Comparison of ENCODE assay signal across 8 cellular contexts in the genomic region with DNA sequence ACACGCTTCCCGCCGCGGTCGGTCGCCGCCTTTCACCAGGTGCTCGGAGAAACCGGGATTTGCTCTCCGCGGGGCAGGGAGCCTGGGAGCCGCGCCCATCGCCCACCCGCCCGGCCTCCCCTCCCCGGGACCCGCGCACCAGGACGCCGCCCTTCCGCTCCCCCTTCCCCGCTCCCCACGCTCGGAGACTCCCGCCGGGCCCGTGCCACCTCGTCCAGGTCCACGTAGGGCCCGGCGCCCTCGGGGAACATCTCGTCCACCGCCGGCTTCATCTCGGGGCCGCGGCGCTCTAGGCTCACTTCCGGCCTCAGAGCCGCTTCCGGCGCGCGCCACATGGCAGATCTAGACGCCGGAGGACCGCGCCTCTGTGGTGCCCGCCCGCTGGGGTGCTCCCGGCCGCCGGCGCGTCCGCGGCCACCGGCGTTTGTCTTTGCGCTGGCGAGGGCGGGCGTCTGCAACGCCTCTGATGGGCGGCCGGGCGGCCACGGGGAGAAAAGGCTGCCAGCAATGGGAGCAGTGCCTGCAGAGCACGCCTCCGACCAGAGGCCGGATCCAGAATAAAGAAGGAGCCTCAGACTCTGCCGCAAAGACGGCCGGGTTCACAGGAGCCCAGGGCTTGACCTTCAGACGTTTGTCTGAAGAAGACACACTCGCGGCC. TPM values are rescaled to one million over a fixed set of nuclear protein-coding genes. Genes with fewer than 3 reads are reported as not detected.
A peak's percentile ranks its signal among the peaks of the same experiment; 100 is the strongest.
DNase-seq lines count a peak whose midpoint lies in the region; ATAC-seq and TF ChIP-seq lines count a peak whose summit lies in the region.

A gene (minus strand): TSS at position 293 of the 658 bp plus-strand sequence. CDS start 21 bp downstream, at position 272.

- peaks cover 2% of the 10 kb centered on the region for H3K27me3 ChIP-seq in DND-41 (ENCODE audit: insufficient read depth, low read length, poor library complexity)
- H3K27me3 ChIP-seq in Karpas-422 (ENCODE audit: low read length) = no peaks in the 10 kb centered on the region
- H3K27me3 ChIP-seq in RWPE2 (ENCODE audit: insufficient read depth, poor library complexity, severe bottlenecking) = no peaks in the 10 kb centered on the region

- peak within 1 kb of the TSS; percentile 78 for H3K27ac ChIP-seq in DND-41 (ENCODE audit: low read length)
- no peak within 1 kb of the TSS for H3K27ac ChIP-seq in Karpas-422 (ENCODE audit: low read length)
- peak within 1 kb of the TSS; percentile 26 for H3K27ac ChIP-seq in RWPE2 (ENCODE audit: poor library complexity, severe bottlenecking)

- H3K27ac Mint-ChIP-seq in nephron = peak within 1 kb of the TSS in 2 of 3 experiments; percentile 34 to 54

- H3K36me3 ChIP-seq in DND-41 (ENCODE audit: insufficient read depth, low read length) = peaks cover 31% of the 10 kb centered on the region
- H3K36me3 ChIP-seq in Karpas-422 (ENCODE audit: insufficient read depth, low read length) = peaks cover 6% of the 10 kb centered on the region; the same call in 1 of the 2 replicates
- peaks cover 22% of the 10 kb centered on the region for H3K36me3 ChIP-seq in RWPE2 (ENCODE audit: low read depth)

- no peaks in the 10 kb centered on the region for H3K9me3 Mint-ChIP-seq in nephron

- H3K4me3 ChIP-seq in DND-41 (ENCODE audit: low read depth in 1 of 2, low read length in 2 of 2) = peak within 1 kb of the TSS; percentile 91 to 93
- peak within 1 kb of the TSS; percentile 100 for H3K4me3 ChIP-seq in Karpas-422 (ENCODE audit: low read length)
- H3K4me3 ChIP-seq in RWPE2 (ENCODE audit: severe bottlenecking) = peak within 1 kb of the TSS; percentile 64
- H3K4me3 ChIP-seq in fibroblast of pulmonary artery (replicated peaks; ENCODE audit: low read depth, low read length) = peak within 1 kb of the TSS; percentile 94

- peaks cover 22% of the 10 kb centered on the region for H3K4me1 Mint-ChIP-seq in nephron

- peak; percentile 98 for ATAC-seq in DND-41 (ENCODE audit: insufficient read depth, low read depth)
- ATAC-seq in GM21825 (IDR thresholded peaks at IDR 0.05; ENCODE audit: unreplicated experiment) = peak; percentile 96
- ATAC-seq in RWPE2 (ENCODE audit: low read depth) = peak; percentile 95

- H3K27me3 Mint-ChIP-seq in nephron (ENCODE audit: low read depth) = peaks cover 4% of the 10 kb centered on the region

- peaks cover 15% of the 10 kb centered on the region for H4K20me1 ChIP-seq in DND-41 (ENCODE audit: insufficient read depth, low read length)
- peaks cover 16% of the 10 kb centered on the region for H4K20me1 ChIP-seq in Karpas-422 (ENCODE audit: insufficient read depth, low read depth, low read length)

- H3K4me1 ChIP-seq in DND-41 (ENCODE audit: insufficient read depth, low read length) = peaks cover 26% of the 10 kb centered on the region
- peaks cover 31% of the 10 kb centered on the region for H3K4me1 ChIP-seq in Karpas-422 (ENCODE audit: low read length)
- peaks cover 6% of the 10 kb centered on the region for H3K4me1 ChIP-seq in RWPE2 (ENCODE audit: insufficient read depth, poor library complexity, severe bottlenecking)

- no peaks in the 10 kb centered on the region for H3K9me2 ChIP-seq in Karpas-422 (replicated peaks; ENCODE audit: insufficient read depth, low read length)

- H3K79me2 ChIP-seq in DND-41 (ENCODE audit: insufficient read depth, low read length) (peaks cover 35% of the 10 kb centered on the region), Karpas-422 (ENCODE audit: low read length) (peaks cover 25% of the 10 kb centered on the region)

- peak; percentile 88 for DNase-seq in DND-41
- DNase-seq in Karpas-422 = peak; percentile 94
- DNase-seq in RWPE2 (ENCODE audit: low spot score) = peak; percentile 83
- peak; percentile 80 for DNase-seq in activated T-helper 9 cell treated with anti-CD3 and anti-CD28 coated beads, Interleukin-2, amount 50 U/mL, for 16 hours (ENCODE audit: low read depth)
- peak; percentile 89 for DNase-seq in fibroblast of pulmonary artery (ENCODE audit: low read depth)
- peak; percentile 85 for DNase-seq in stimulated activated naive CD4-positive, alpha-beta T cell treated with Interleukin-2 at 50 U/mL for 16 hours (lab: John Stamatoyannopoulos, UW)

- H3K9me3 ChIP-seq in DND-41 (ENCODE audit: insufficient read depth, low read length, severe bottlenecking) = no peaks in the 10 kb centered on the region
- no peaks in the 10 kb centered on the region for H3K9me3 ChIP-seq in Karpas-422 (ENCODE audit: low read length)
- no peaks in the 10 kb centered on the region for H3K9me3 ChIP-seq in RWPE2 (ENCODE audit: severe bottlenecking)

- peaks cover 14% of the 10 kb centered on the region for H3K36me3 Mint-ChIP-seq in nephron (ENCODE audit: low read depth)

- peak within 1 kb of the TSS; percentile 99 for H3K4me2 ChIP-seq in DND-41 (ENCODE audit: insufficient read depth, low read length)
- peak within 1 kb of the TSS; percentile 84 for H3K4me2 ChIP-seq in Karpas-422 (ENCODE audit: low read depth, low read length, poor library complexity, severe bottlenecking)

- H3K4me3 Mint-ChIP-seq in nephron = peak within 1 kb of the TSS; percentile 94 to 96 (median 96)

- peak within 1 kb of the TSS; percentile 92 for H3K9ac ChIP-seq in DND-41 (ENCODE audit: low read depth, low read length)
- H3K9ac ChIP-seq in Karpas-422 (ENCODE audit: low read length) = peak within 1 kb of the TSS; percentile 99

- H2AFZ ChIP-seq in DND-41 (ENCODE audit: low read depth, low read length) (peak within 1 kb of the TSS; percentile 100), Karpas-422 (ENCODE audit: low read length) (peak within 1 kb of the TSS; percentile 99)

- TF ChIP-seq CTCF in DND-41 (IDR thresholded peaks at IDR 0.05; ENCODE audit: borderline replicate concordance, extremely low read depth, low read length, poor library complexity, severe bottlenecking) (peak; percentile 9), RWPE2 (IDR thresholded peaks at IDR 0.05; ENCODE audit: poor library complexity, severe bottlenecking) (no peak), fibroblast of pulmonary artery (IDR thresholded peaks at IDR 0.05; ENCODE audit: low read length, missing control alignments) (no peak), nephron (IDR thresholded peaks at IDR 0.05; ENCODE audit: unreplicated experiment in 3 of 3) (no peak)

RNA-seq across cellular contexts. Expression of the gene that starts here (rescaled TPM):
- total RNA-seq in Karpas-422 (2014; rRNA removed; shearing (Covaris generic); ENCODE audit: low replicate concordance) = 214 and 375 TPM in 2 replicates
